8 cellular contexts compared by ENCODE assay signal in genomic region chr15:55789066-55789660, GRCh38.
DNase-seq lines count a peak whose midpoint lies in the region; ATAC-seq and TF ChIP-seq lines count a peak whose summit lies in the region.
"Had no signal": no experiment of that assay in that cellular context is flagged by ENCODE, and none has a peak within 500 bp of the region (broad histone marks: within the 10 kb centered on the region; RNA-seq: fewer than 3 reads in every experiment).

No MANE protein-coding gene starts in this region.

- TF ChIP-seq CTCF in WI38 (IDR thresholded peaks at IDR 0.05; ENCODE audit: low read depth, low read length): peak; percentile 48

- H3K4me3 ChIP-seq in WI38 (ENCODE audit: low read depth, low read length): no peak overlapping the region

- no peak for ATAC-seq in GM21528 (IDR thresholded peaks at IDR 0.05; ENCODE audit: low FRiP score, unreplicated experiment)
- ATAC-seq in HG02571 (IDR thresholded peaks at IDR 0.05; ENCODE audit: unreplicated experiment): no peak

- POLR2A ChIA-PET in HEK293T (lab: Yijun Ruan, JAX): no interaction called here

- peak; percentile 32 for DNase-seq in HEK293T (ENCODE audit: extremely low spot score)
- peak; percentile 2 for DNase-seq in effector CD8-positive, alpha-beta T cell (lab: John Stamatoyannopoulos, UW)
- DNase-seq in stimulated activated CD4-positive, alpha-beta T cell treated with anti-CD3 and anti-CD28 coated beads, Interleukin-12 subunit alpha, Interleukin-12 subunit beta, amount 100 ng/mL, for 48 hours (ENCODE audit: low read depth in 2 of 3, low spot score in 1 of 3): peak; percentile 23 to 70 (median 47)
- DNase-seq in SIG-M5 treated with dmso at 0.1 percent for 504 hours (lab: John Stamatoyannopoulos, UW; ENCODE audit: unreplicated experiment): no peak
- DNase-seq: activated B cell treated with CpG ODN at 0.5 μM for 24 hours had no signal

- CTCF ChIA-PET in HEK293T (lab: Yijun Ruan, JAX): interaction anchor here (0.6 to 1.9 kb wide), 3 partner anchors 12 to 34 kb away, joined by 3 to 5 read pairs (median 4); no protein-coding TSS in a partner anchor

TF ChIP-seq in HEK293T, 16 proteins besides CTCF, POLR2A, EP300 and RAD21:
- TF ChIP-seq L3MBTL2 (conservative IDR thresholded peaks at IDR 0.05) (no peak), SUZ12 (IDR thresholded peaks at IDR 0.05) (no peak), ZNF384 (IDR thresholded peaks at IDR 0.05) (no peak), HDGF (IDR thresholded peaks at IDR 0.05; ENCODE audit: borderline replicate concordance) (no peak), FOXA1 (IDR thresholded peaks at IDR 0.05) (no peak), CTBP1 (IDR thresholded peaks at IDR 0.05; ENCODE audit: borderline replicate concordance) (no peak), TARDBP (IDR thresholded peaks at IDR 0.05) (no peak), ARNT (IDR thresholded peaks at IDR 0.05) (no peak), SP1 (IDR thresholded peaks at IDR 0.05) (no peak), BHLHE40 (IDR thresholded peaks at IDR 0.05; ENCODE audit: borderline replicate concordance) (no peak)
